In the genomic region with DNA sequence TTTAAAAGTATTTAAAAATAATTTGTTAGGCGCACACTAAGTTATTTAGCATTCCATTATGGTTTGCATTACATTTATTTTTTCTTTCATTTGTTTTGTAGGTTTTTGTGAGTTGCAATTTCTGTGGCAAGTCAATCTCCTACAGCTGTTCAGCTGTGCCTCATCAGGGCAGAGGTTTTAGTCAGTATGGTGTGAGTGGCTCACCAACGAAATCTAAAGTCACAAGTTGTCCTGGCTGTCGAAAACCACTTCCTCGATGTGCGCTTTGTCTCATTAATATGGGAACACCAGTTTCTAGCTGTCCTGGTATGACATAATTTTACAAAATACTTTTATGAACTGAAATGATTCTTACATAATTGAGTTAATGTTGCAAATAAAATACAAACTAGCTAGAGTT, we compare ENCODE assay signal across 19 cellular contexts.
"Had no signal": no experiment of that assay in that cellular context is flagged by ENCODE, and none has a peak within 500 bp of the region (broad histone marks: within the 10 kb centered on the region; RNA-seq: fewer than 3 reads in every experiment).

No MANE protein-coding gene starts in this region.

- H3K4me1 Mint-ChIP-seq: activated naive CD4-positive, alpha-beta T cell treated with anti-CD3 and anti-CD28 coated beads, Interleukin-2, amount 10 ng/mL, durations not matched to agents 7 days and 5 days; memory B cell; nephron progenitor cell had no signal

- DNase-seq: activated CD4-positive, alpha-beta T cell treated with anti-CD3 and anti-CD28 coated beads for 4 hours; activated CD8-positive, alpha-beta memory T cell treated with anti-CD3 and anti-CD28 coated beads, Interleukin-2, amount 50 U/mL, for 4 hours; activated CD8-positive, alpha-beta T cell treated with anti-CD3 and anti-CD28 coated beads, Interleukin-2, amount 10 ng/mL, durations not matched to agents 7 days and 5 days; activated effector memory CD4-positive, alpha-beta T cell treated with Interleukin-2 at 50 U/mL for 16 hours; activated naive CD4-positive, alpha-beta T cell treated with anti-CD3 and anti-CD28 coated beads, Interleukin-2, amount 10 ng/mL, durations not matched to agents 7 days and 5 days; activated naive CD8-positive, alpha-beta T cell treated with anti-CD3 and anti-CD28 coated beads, Interleukin-2, amount 50 U/mL, for 24 hours; activated T-cell treated with anti-CD3 and anti-CD28 coated beads, Interleukin-2, amount 50 U/mL, for 48 hours; aorta; heart right ventricle; kidney glomerular epithelial cell; left ventricle myocardium superior; nephron progenitor cell; nucleus accumbens; posterior cingulate gyrus; uterus had no signal

- H3K27me3 Mint-ChIP-seq: activated naive CD4-positive, alpha-beta T cell treated with anti-CD3 and anti-CD28 coated beads, Interleukin-2, amount 10 ng/mL, durations not matched to agents 7 days and 5 days; activated naive CD8-positive, alpha-beta T cell treated with anti-CD3 and anti-CD28 coated beads, Interleukin-2, amount 50 U/mL, for 24 hours; memory B cell; stimulated activated naive CD8-positive, alpha-beta T cell treated with anti-CD3 and anti-CD28 coated beads, Interleukin-15, Interleukin-2, amounts not matched to agents 100 ng/mL and 50 ng/mL, for 24 hours had no signal

- ATAC-seq: activated CD8-positive, alpha-beta T cell treated with anti-CD3 and anti-CD28 coated beads, Interleukin-2, amount 10 ng/mL, durations not matched to agents 7 days and 5 days; activated naive CD8-positive, alpha-beta T cell treated with anti-CD3 and anti-CD28 coated beads, Interleukin-2, amount 50 U/mL, for 24 hours; esophagus mucosa; gastroesophageal sphincter; left ventricle myocardium superior had no signal

- H3K9me3 Mint-ChIP-seq: memory B cell had no signal

- H3K27ac Mint-ChIP-seq: activated CD8-positive, alpha-beta T cell treated with anti-CD3 and anti-CD28 coated beads, Interleukin-2, amount 10 ng/mL, durations not matched to agents 7 days and 5 days; activated naive CD4-positive, alpha-beta T cell treated with anti-CD3 and anti-CD28 coated beads, Interleukin-2, amount 10 ng/mL, durations not matched to agents 7 days and 5 days; activated naive CD8-positive, alpha-beta T cell treated with anti-CD3 and anti-CD28 coated beads, Interleukin-2, amount 50 U/mL, for 24 hours; memory B cell; nephron progenitor cell; stimulated activated naive CD8-positive, alpha-beta T cell treated with anti-CD3 and anti-CD28 coated beads, Interleukin-15, Interleukin-2, amounts not matched to agents 100 ng/mL and 50 ng/mL, for 24 hours had no signal

- H3K4me3 Mint-ChIP-seq: activated CD8-positive, alpha-beta T cell treated with anti-CD3 and anti-CD28 coated beads, Interleukin-2, amount 10 ng/mL, durations not matched to agents 7 days and 5 days; activated naive CD4-positive, alpha-beta T cell treated with anti-CD3 and anti-CD28 coated beads, Interleukin-2, amount 10 ng/mL, durations not matched to agents 7 days and 5 days; activated naive CD8-positive, alpha-beta T cell treated with anti-CD3 and anti-CD28 coated beads, Interleukin-2, amount 50 U/mL, for 24 hours; memory B cell; nephron progenitor cell; stimulated activated naive CD8-positive, alpha-beta T cell treated with anti-CD3 and anti-CD28 coated beads, Interleukin-15, Interleukin-2, amounts not matched to agents 100 ng/mL and 50 ng/mL, for 24 hours had no signal
